ENCODE assay signal across 8 cellular contexts in the genomic region with DNA sequence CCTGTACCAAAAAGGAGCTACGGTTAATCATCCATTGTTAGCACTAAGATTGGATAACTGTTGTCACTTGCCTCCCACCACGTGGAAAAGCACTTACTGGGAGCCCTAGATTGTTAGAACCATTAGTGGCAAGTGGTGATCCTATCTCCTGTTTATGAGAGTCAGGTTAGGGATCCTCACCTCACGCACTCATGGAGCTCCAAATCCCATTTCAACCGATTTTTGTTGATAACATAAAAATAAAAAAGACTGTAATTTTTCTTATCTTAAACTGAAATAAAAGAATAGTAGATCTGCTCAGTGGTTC. TPM values are rescaled to one million over a fixed set of nuclear protein-coding genes. Genes with fewer than 3 reads are reported as not detected.
DNase-seq lines count a peak whose midpoint lies in the region; ATAC-seq and TF ChIP-seq lines count a peak whose summit lies in the region.

No MANE protein-coding gene starts in this region.

- DNase-seq in GM06990 (ENCODE audit: extremely low read depth, insufficient read length) (no peak), PC-3 (peak; percentile 11), prostate gland (ENCODE audit: low spot score) (no peak), NCI-H446 (lab: John Stamatoyannopoulos, UW) (no peak), NOMO-1 treated with dmso at 0.1 percent for 144 hours (lab: John Stamatoyannopoulos, UW; ENCODE audit: unreplicated experiment) (no peak), EL (no peak)

- CTCF ChIA-PET in PC-3 (lab: Charles Lee) = interaction anchor here (2.4 kb wide), 1 partner anchor 18 kb away, joined by 21 read pairs; a partner anchor contains a TSS

- H3K27me3 ChIP-seq in GM06990 (replicated peaks; ENCODE audit: control insufficient read depth, insufficient read depth, low read length) (no peaks in the 10 kb centered on the region), PC-3 (ENCODE audit: low read length) (no peaks in the 10 kb centered on the region), esophagus (ENCODE audit: control insufficient read depth in 1 of 2, insufficient read depth in 2 of 2, low read length in 2 of 2) (no peaks in the 10 kb centered on the region), prostate gland (replicated peaks; ENCODE audit: insufficient read depth) (no peaks in the 10 kb centered on the region)

- H3K4me3 ChIP-seq in GM06990 (replicated peaks; ENCODE audit: low read depth, low read length) (peak overlapping the region; percentile 69), PC-3 (ENCODE audit: low read length) (peak overlapping the region; percentile 91), esophagus (ENCODE audit: low read depth in 1 of 2, low read length in 2 of 2) (peak overlapping the region; percentile 48 to 97), prostate gland (peak overlapping the region; percentile 81 to 88)

- WGBS in esophagus, 2 donors = 14 to 16% methylated on average over 4 of the region's 4 CpGs
- WGBS in prostate gland = 14% methylated on average over 4 of the region's 4 CpGs

- no peaks in the 10 kb centered on the region for H3K9me3 ChIP-seq in PC-3 (ENCODE audit: low read length)
- no peaks in the 10 kb centered on the region for H3K9me3 ChIP-seq in esophagus (ENCODE audit: control insufficient read depth in 2 of 2, insufficient read depth in 1 of 2, low read depth in 1 of 2, low read length in 1 of 2)
- no peaks in the 10 kb centered on the region for H3K9me3 ChIP-seq in prostate gland

- H3K9ac ChIP-seq in PC-3 (ENCODE audit: low read length) = peak overlapping the region; percentile 99

- H3K36me3 ChIP-seq in GM06990 (ENCODE audit: control insufficient read depth, insufficient read depth, low read length) = peaks cover 3% of the 10 kb centered on the region; the same call in 1 of the 2 replicates
- H3K36me3 ChIP-seq in PC-3 (ENCODE audit: low read depth, low read length) = peaks cover 24% of the 10 kb centered on the region
- peaks cover 0 to 7% of the 10 kb centered on the region in 2 donors for H3K36me3 ChIP-seq in esophagus (ENCODE audit: control insufficient read depth in 2 of 2, insufficient read depth in 2 of 2, low read length in 1 of 2)
- H3K36me3 ChIP-seq in prostate gland = no peaks in the 10 kb centered on the region

- POLR2A ChIA-PET in PC-3 (lab: Charles Lee; ENCODE audit: unreplicated experiment) = no interaction called here

- TF ChIP-seq POLR2A in prostate gland (IDR thresholded peaks at IDR 0.05) = no peak

- H3K27ac ChIP-seq in PC-3 (ENCODE audit: low read length) (no peak overlapping the region), esophagus (ENCODE audit: low read depth in 2 of 2, low read length in 1 of 2) (peak overlapping the region; percentile 30 to 60), prostate gland (no peak overlapping the region)

- no TSS peak for BruUV-seq in PC-3 (replicated peaks; lab: Mats Ljungman, UMichigan)

- intact Hi-C loops in PC-3 (cut with micrococcal nuclease) = loop anchor here (10.0 kb wide), 1 partner anchor 558 kb away; a partner anchor contains a TSS
- intact Hi-C loops in prostate gland (cut with DNase I) = no loop called here

- TF ChIP-seq CTCF in GM06990 (IDR thresholded peaks at IDR 0.05; ENCODE audit: insufficient read depth, low read length, poor library complexity, severe bottlenecking) = no peak
- TF ChIP-seq CTCF in PC-3 (conservative IDR thresholded peaks at IDR 0.05; ENCODE audit: low read depth, low read length) = no peak
- no peak for TF ChIP-seq CTCF in prostate gland (IDR thresholded peaks at IDR 0.05)

- no peak for ATAC-seq in PC-3
- ATAC-seq in HG03139 (IDR thresholded peaks at IDR 0.05; ENCODE audit: unreplicated experiment) = no peak

- H3K9me2 ChIP-seq in PC-3 (replicated peaks; ENCODE audit: low read length) = no peaks in the 10 kb centered on the region

- peak overlapping the region; percentile 90 for H3K4me2 ChIP-seq in PC-3 (ENCODE audit: low read length)

- no peaks in the 10 kb centered on the region for H3F3A ChIP-seq in PC-3 (ENCODE audit: low read length, unreplicated experiment)

- H4K20me1 ChIP-seq in PC-3 (ENCODE audit: low read length) = peaks cover 25% of the 10 kb centered on the region

- H2AFZ ChIP-seq in PC-3 (ENCODE audit: low read length) = no peak overlapping the region

- H3K79me2 ChIP-seq in PC-3 (ENCODE audit: low read length) = peaks cover 60% of the 10 kb centered on the region

- H3K4me1 ChIP-seq in PC-3 (ENCODE audit: insufficient read depth, low read length) (peaks cover 36% of the 10 kb centered on the region), esophagus (ENCODE audit: control insufficient read depth in 2 of 2, insufficient read depth in 2 of 2, low read length in 1 of 2) (peaks cover 2% of the 10 kb centered on the region in 2 donors), prostate gland (replicated peaks) (peaks cover 4% of the 10 kb centered on the region)

RNA-seq across cellular contexts. Expression of a gene that starts 1.0 kb away (rescaled TPM):
- total RNA-seq in PC-3 (2014; rRNA removed) = 26.9 and 27.5 TPM in 2 replicates
- 10 to 100 TPM; 19.2 to 19.8 TPM for polyA plus RNA-seq in esophagus
- total RNA-seq in prostate gland = 10 to 100 TPM; 29.6 to 32.0 TPM

RNA-seq across cellular contexts. Expression of a gene that starts 17.6 kb away (rescaled TPM):
- 26.1 and 34.2 TPM in 2 replicates for total RNA-seq in PC-3 (2014; rRNA removed)
- polyA plus RNA-seq in esophagus = 10 to 100 TPM; 13.2 to 14.5 TPM
- total RNA-seq in prostate gland = 10 to 100 TPM; 32.9 to 34.0 TPM

Comparison
In these comparisons a context has a peak if more than half of its experiments do, and no peak if none do; other contexts are left out.
1. H3K27ac ChIP-seq: peak in esophagus (2 of 2); none in PC-3 (single experiment) and prostate gland (0 of 2).
2. Peak in every context shown above with its lines, with median percentiles within 50 percentile points of each other: H3K4me3 ChIP-seq.